34 cellular contexts compared by ENCODE assay signal in the genomic region with DNA sequence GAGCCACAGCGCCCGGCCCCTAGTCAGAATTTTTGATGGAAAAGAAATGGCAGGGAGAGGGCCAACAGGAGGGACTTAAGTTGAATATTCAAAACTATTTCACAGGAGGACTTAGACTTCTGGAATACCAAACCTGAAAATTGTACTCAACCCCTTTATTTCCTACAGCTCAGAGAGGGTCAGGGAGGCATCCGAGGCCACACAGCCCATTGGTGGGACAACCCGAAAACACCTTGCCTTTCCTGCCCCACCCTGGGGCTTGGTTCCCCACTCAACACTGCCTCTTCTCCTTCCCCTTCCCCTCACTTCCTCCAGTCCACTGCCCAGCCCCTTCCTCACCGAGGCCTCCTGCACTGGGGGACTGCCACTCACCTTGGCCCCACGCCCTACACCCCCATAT. TPM values are rescaled to one million over a fixed set of nuclear protein-coding genes. Genes with fewer than 3 reads are reported as not detected.
"Had no signal": no experiment of that assay in that cellular context is flagged by ENCODE, and none has a peak within 500 bp of the region (broad histone marks: within the 10 kb centered on the region; RNA-seq: fewer than 3 reads in every experiment).

No MANE protein-coding gene starts in this region.

- H3K27me3 ChIP-seq: brain microvascular endothelial cell, gastrocnemius medialis, heart left ventricle had no signal

- H3K9me3 ChIP-seq: esophagus muscularis mucosa, gastrocnemius medialis, heart left ventricle had no signal

- DNase-seq: activated B cell treated with CpG ODN at 0.5 μM for 24 hours; activated CD4-positive, alpha-beta T cell treated with anti-CD3 and anti-CD28 coated beads for 48 hours; activated CD4-positive, alpha-beta T cell treated with anti-CD3 and anti-CD28 coated beads, Interleukin-2, amount 50 U/mL, for 1 hour; activated CD4-positive, alpha-beta T cell treated with anti-CD3 and anti-CD28 coated beads, Interleukin-2, amount 50 U/mL, for 48 hours; activated CD8-positive, alpha-beta memory T cell treated with anti-CD3 and anti-CD28 coated beads for 24 hours; activated CD8-positive, alpha-beta T cell treated with anti-CD3 and anti-CD28 coated beads for 36 hours; activated effector memory CD4-positive, alpha-beta T cell treated with Interleukin-2 at 50 U/mL for 16 hours; activated gamma-delta T cell treated with Interleukin-2 at 50 U/mL for 16 hours; activated naive CD4-positive, alpha-beta T cell treated with anti-CD3 and anti-CD28 coated beads, Interleukin-2, amount 50 U/mL, for 16 hours; activated naive CD4-positive, alpha-beta T cell treated with Interleukin-2 at 50 U/mL for 16 hours; activated T-cell treated with anti-CD3 and anti-CD28 coated beads, Interleukin-2, amount 50 U/mL, for 4 hours; amniotic stem cell; anterior cingulate cortex; brain microvascular endothelial cell; cortex of kidney; dermis blood vessel endothelial cell; effector CD4-positive, alpha-beta T cell; effector memory CD8-positive, alpha-beta T cell; erythroblast; foreskin keratinocyte; gastrocnemius medialis; glutamatergic neuron; heart left ventricle; T-helper 1 cell; T-helper 17 cell; T1000; WERI-Rb-1 had no signal

- ATAC-seq: activated CD4-positive, CD25-positive, alpha-beta regulatory T cell treated with anti-CD3 and anti-CD28 coated beads, Interleukin-2, amount 50 U/mL, for 24 hours; activated CD8-positive, alpha-beta T cell treated with anti-CD3 and anti-CD28 coated beads for 36 hours; activated T-cell treated with anti-CD3 and anti-CD28 coated beads, Interleukin-2, amount 50 U/mL, for 4 hours; activated T-helper 17 cell treated with anti-CD3 and anti-CD28 coated beads, Interleukin-2, amount 50 U/mL, for 72 hours; effector memory CD8-positive, alpha-beta T cell; foreskin keratinocyte; gastrocnemius medialis; heart left ventricle; T-helper 17 cell had no signal

- FAIRE-seq: astrocyte, bronchial epithelial cell, colon had no signal

- H3K4me1 ChIP-seq: esophagus muscularis mucosa, foreskin keratinocyte, gastrocnemius medialis, heart left ventricle had no signal

- H3K27ac ChIP-seq: brain microvascular endothelial cell, esophagus muscularis mucosa, foreskin keratinocyte, gastrocnemius medialis, heart left ventricle, WERI-Rb-1 had no signal

- H3K4me3 ChIP-seq: esophagus muscularis mucosa, gastrocnemius medialis, heart left ventricle had no signal

- H3K36me3 ChIP-seq: brain microvascular endothelial cell, esophagus muscularis mucosa, gastrocnemius medialis, heart left ventricle, WERI-Rb-1 had no signal

RNA-seq across cellular contexts. Expression of a gene that starts 1.4 kb away (rescaled TPM):
- total RNA-seq: astrocyte, chondrocyte had no signal
